Comparison of ENCODE assay signal across 1 cellular context in the genomic region with DNA sequence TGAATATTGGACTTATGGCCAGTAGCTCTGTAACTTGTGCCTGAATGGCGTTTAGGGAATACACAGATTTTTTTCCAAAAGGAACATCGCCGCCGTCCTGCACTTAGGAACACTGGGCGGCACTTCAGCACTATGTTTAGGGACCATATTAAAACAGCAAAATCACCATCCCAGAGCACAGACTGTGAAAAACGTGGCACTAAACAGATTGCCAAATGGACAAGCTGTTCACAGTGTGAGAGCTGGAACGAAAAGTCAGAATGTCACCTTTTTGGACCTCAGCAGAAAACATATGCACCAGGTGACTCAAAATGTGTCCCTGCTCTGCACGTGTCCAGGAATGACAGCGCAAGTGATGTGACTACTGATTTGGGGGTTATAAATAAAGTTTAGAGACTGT.
TF ChIP-seq lines count a peak whose summit lies in the region.

No MANE protein-coding gene starts in this region.

TF ChIP-seq in GM23338, 12 proteins besides CTCF, POLR2A, EP300 and RAD21 (continued from another document):
- TF ChIP-seq, protein P1, sequence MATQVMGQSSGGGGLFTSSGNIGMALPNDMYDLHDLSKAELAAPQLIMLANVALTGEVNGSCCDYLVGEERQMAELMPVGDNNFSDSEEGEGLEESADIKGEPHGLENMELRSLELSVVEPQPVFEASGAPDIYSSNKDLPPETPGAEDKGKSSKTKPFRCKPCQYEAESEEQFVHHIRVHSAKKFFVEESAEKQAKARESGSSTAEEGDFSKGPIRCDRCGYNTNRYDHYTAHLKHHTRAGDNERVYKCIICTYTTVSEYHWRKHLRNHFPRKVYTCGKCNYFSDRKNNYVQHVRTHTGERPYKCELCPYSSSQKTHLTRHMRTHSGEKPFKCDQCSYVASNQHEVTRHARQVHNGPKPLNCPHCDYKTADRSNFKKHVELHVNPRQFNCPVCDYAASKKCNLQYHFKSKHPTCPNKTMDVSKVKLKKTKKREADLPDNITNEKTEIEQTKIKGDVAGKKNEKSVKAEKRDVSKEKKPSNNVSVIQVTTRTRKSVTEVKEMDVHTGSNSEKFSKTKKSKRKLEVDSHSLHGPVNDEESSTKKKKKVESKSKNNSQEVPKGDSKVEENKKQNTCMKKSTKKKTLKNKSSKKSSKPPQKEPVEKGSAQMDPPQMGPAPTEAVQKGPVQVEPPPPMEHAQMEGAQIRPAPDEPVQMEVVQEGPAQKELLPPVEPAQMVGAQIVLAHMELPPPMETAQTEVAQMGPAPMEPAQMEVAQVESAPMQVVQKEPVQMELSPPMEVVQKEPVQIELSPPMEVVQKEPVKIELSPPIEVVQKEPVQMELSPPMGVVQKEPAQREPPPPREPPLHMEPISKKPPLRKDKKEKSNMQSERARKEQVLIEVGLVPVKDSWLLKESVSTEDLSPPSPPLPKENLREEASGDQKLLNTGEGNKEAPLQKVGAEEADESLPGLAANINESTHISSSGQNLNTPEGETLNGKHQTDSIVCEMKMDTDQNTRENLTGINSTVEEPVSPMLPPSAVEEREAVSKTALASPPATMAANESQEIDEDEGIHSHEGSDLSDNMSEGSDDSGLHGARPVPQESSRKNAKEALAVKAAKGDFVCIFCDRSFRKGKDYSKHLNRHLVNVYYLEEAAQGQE (IDR thresholded peaks at IDR 0.05; ENCODE audit: unreplicated experiment): no peak
- no peak for TF ChIP-seq CREB1 (CRISPR knock-in tag; IDR thresholded peaks at IDR 0.05; ENCODE audit: low read depth)
